In the genomic region with DNA sequence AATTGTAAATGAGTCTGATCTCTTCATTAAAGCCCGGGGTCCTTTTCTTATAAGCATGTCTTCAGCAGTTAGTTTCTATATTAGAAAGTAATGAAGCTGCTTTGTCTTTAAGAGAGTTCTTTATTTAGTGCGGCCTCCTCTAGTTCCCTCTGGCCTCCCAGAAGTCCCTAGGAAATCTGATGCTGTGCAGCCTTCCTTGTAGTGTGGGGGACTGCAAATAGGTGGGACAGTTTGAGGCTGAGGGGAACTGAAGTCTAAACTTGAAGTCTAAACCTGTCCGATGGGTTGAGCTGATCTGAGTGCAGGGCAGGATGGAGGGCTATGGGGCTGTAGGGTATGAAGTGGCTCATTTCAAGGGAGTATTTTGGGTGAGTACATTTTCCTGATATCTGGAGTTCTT, we compare ENCODE assay signal across 1 cellular context.
TF ChIP-seq lines count a peak whose summit lies in the region.

No MANE protein-coding gene starts in this region.

TF ChIP-seq in IMR-90, 13 proteins besides CTCF, POLR2A, EP300 and RAD21 (continued from another document):
- TF ChIP-seq, protein P1, sequence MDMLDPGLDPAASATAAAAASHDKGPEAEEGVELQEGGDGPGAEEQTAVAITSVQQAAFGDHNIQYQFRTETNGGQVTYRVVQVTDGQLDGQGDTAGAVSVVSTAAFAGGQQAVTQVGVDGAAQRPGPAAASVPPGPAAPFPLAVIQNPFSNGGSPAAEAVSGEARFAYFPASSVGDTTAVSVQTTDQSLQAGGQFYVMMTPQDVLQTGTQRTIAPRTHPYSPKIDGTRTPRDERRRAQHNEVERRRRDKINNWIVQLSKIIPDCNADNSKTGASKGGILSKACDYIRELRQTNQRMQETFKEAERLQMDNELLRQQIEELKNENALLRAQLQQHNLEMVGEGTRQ (IDR thresholded peaks at IDR 0.05; ENCODE audit: low read depth, low read length): no peak
- TF ChIP-seq, protein P2, sequence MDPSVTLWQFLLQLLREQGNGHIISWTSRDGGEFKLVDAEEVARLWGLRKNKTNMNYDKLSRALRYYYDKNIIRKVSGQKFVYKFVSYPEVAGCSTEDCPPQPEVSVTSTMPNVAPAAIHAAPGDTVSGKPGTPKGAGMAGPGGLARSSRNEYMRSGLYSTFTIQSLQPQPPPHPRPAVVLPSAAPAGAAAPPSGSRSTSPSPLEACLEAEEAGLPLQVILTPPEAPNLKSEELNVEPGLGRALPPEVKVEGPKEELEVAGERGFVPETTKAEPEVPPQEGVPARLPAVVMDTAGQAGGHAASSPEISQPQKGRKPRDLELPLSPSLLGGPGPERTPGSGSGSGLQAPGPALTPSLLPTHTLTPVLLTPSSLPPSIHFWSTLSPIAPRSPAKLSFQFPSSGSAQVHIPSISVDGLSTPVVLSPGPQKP (IDR thresholded peaks at IDR 0.05; ENCODE audit: borderline replicate concordance, low read depth, low read length): no peak
- no peak for TF ChIP-seq CEBPB (IDR thresholded peaks at IDR 0.05; ENCODE audit: low read depth, low read length)
- TF ChIP-seq FOS (IDR thresholded peaks at IDR 0.05; ENCODE audit: low read depth, low read length): no peak
- TF ChIP-seq MAZ (IDR thresholded peaks at IDR 0.05; ENCODE audit: borderline replicate concordance, low read depth, low read length): no peak
- TF ChIP-seq RCOR1 (IDR thresholded peaks at IDR 0.05; ENCODE audit: insufficient replicate concordance, low read length): no peak
- TF ChIP-seq RFX5 (IDR thresholded peaks at IDR 0.05; ENCODE audit: low read depth, low read length): no peak
